Comparison of ENCODE assay signal across 33 cellular contexts in the genomic region with DNA sequence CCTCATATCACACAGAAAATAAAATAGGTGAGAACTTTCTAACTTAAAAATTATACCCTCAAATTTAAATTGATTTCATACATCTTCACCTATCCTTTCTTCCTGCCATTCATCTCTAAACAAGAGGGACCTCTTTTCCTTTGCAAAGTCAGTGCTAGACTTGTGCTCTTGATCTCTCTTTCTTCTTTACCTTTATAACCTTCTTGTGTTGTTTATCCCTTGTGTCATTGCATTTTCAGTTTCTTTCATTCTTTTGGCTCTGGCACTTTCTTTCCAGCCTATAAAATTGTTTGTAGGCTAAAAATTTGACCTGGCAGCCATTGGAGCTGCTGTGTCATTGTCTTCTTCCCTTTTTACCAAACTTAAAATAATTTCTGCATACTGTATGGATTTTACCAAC.
"Had no signal": no experiment of that assay in that cellular context is flagged by ENCODE, and none has a peak within 500 bp of the region (broad histone marks: within the 10 kb centered on the region; RNA-seq: fewer than 3 reads in every experiment).

No MANE protein-coding gene starts in this region.

- H3K4me3 ChIP-seq: adrenal gland, ascending aorta, body of pancreas, breast epithelium, cardiac muscle cell had no signal

- DNase-seq: activated effector memory CD4-positive, alpha-beta T cell treated with anti-CD3 and anti-CD28 coated beads, Interleukin-2, amount 50 U/mL, for 16 hours; activated effector memory CD4-positive, alpha-beta T cell treated with Interleukin-2 at 50 U/mL for 16 hours; activated gamma-delta T cell; activated gamma-delta T cell treated with Interleukin-2 at 50 U/mL for 16 hours; activated naive CD4-positive, alpha-beta T cell; activated naive CD4-positive, alpha-beta T cell treated with anti-CD3 and anti-CD28 coated beads for 36 hours; activated naive CD4-positive, alpha-beta T cell treated with anti-CD3 and anti-CD28 coated beads, Interleukin-2, amount 10 ng/mL, durations not matched to agents 7 days and 5 days; activated naive CD4-positive, alpha-beta T cell treated with anti-CD3 and anti-CD28 coated beads, Interleukin-2, amount 50 U/mL, for 16 hours; activated naive CD4-positive, alpha-beta T cell treated with Interleukin-2 at 50 U/mL for 16 hours; activated naive CD8-positive, alpha-beta T cell treated with anti-CD3 and anti-CD28 coated beads for 36 hours; activated naive CD8-positive, alpha-beta T cell treated with anti-CD3 and anti-CD28 coated beads, Interleukin-2, amount 10 ng/mL, durations not matched to agents 7 days and 5 days; activated naive CD8-positive, alpha-beta T cell treated with anti-CD3 and anti-CD28 coated beads, Interleukin-2, amount 50 U/mL, for 24 hours; activated T-cell treated with anti-CD3 and anti-CD28 coated beads, Interleukin-2, amount 50 U/mL, for 24 hours; activated T-cell treated with anti-CD3 and anti-CD28 coated beads, Interleukin-2, amount 50 U/mL, for 4 hours; activated T-cell treated with anti-CD3 and anti-CD28 coated beads, Interleukin-2, amount 50 U/mL, for 48 hours; activated T-cell treated with anti-CD3 and anti-CD28 coated beads, Interleukin-2, amount 50 U/mL, for 72 hours; adrenal gland; amniotic stem cell; amygdala; anterior cingulate cortex; aorta; body of pancreas; brain microvascular endothelial cell; caudate nucleus; central memory CD4-positive, alpha-beta T cell; cerebellar nuclear complex had no signal

- ATAC-seq: activated naive CD4-positive, alpha-beta T cell treated with anti-CD3 and anti-CD28 coated beads, Interleukin-2, amount 50 U/mL, for 72 hours; activated naive CD8-positive, alpha-beta T cell treated with anti-CD3 and anti-CD28 coated beads, Interleukin-2, amount 50 U/mL, for 24 hours; activated T-cell treated with anti-CD3 and anti-CD28 coated beads, Interleukin-2, amount 50 U/mL, for 4 hours; activated T-cell treated with anti-CD3 and anti-CD28 coated beads, Interleukin-2, amount 50 U/mL, for 72 hours; activated T-helper 17 cell treated with anti-CD3 and anti-CD28 coated beads, Interleukin-2, amount 50 U/mL, for 72 hours; body of pancreas had no signal

- H3K9me3 ChIP-seq: adrenal gland, ascending aorta, body of pancreas had no signal

- H3K27me3 ChIP-seq: adrenal gland, ascending aorta, body of pancreas, brain microvascular endothelial cell, breast epithelium, cardiac muscle cell had no signal

- H3K4me1 ChIP-seq: adrenal gland, ascending aorta, body of pancreas, breast epithelium had no signal

- FAIRE-seq: astrocyte, bronchial epithelial cell had no signal

- H3K27ac ChIP-seq: adrenal gland, ascending aorta, body of pancreas, brain microvascular endothelial cell, breast epithelium, cardiac muscle cell had no signal

- H3K36me3 ChIP-seq: adrenal gland, ascending aorta, brain microvascular endothelial cell, breast epithelium, cardiac muscle cell had no signal
